ENCODE assay signal across 1 cellular context in the genomic region with DNA sequence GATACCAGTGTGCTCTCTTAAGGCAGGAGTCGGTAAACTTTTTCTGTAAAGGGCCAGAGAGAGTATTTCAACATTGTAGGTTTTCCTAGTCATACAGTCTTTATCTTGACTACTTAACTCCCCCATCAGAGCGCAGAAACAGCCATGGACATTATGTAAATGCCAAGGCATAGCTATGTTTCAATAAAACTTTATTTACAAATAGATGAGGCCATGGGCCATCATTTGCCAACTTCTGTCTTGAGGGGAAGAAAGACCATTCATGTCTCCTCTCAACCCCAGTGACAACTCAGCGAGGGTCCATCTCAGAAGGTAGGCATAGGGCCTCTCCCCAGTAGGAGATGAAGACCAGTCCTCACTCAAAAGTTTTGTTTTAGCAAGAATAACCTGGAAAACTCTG.
TF ChIP-seq lines count a peak whose summit lies in the region.

No MANE protein-coding gene starts in this region.

TF ChIP-seq in K562, 482 proteins besides CTCF, POLR2A, EP300 and RAD21 (continued from another document):
- TF ChIP-seq, protein P1, sequence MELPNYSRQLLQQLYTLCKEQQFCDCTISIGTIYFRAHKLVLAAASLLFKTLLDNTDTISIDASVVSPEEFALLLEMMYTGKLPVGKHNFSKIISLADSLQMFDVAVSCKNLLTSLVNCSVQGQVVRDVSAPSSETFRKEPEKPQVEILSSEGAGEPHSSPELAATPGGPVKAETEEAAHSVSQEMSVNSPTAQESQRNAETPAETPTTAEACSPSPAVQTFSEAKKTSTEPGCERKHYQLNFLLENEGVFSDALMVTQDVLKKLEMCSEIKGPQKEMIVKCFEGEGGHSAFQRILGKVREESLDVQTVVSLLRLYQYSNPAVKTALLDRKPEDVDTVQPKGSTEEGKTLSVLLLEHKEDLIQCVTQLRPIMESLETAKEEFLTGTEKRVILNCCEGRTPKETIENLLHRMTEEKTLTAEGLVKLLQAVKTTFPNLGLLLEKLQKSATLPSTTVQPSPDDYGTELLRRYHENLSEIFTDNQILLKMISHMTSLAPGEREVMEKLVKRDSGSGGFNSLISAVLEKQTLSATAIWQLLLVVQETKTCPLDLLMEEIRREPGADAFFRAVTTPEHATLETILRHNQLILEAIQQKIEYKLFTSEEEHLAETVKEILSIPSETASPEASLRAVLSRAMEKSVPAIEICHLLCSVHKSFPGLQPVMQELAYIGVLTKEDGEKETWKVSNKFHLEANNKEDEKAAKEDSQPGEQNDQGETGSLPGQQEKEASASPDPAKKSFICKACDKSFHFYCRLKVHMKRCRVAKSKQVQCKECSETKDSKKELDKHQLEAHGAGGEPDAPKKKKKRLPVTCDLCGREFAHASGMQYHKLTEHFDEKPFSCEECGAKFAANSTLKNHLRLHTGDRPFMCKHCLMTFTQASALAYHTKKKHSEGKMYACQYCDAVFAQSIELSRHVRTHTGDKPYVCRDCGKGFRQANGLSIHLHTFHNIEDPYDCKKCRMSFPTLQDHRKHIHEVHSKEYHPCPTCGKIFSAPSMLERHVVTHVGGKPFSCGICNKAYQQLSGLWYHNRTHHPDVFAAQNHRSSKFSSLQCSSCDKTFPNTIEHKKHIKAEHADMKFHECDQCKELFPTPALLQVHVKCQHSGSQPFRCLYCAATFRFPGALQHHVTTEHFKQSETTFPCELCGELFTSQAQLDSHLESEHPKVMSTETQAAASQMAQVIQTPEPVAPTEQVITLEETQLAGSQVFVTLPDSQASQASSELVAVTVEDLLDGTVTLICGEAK (IDR thresholded peaks at IDR 0.05): peak; percentile 80
- TF ChIP-seq, protein P1 (CRISPR knock-in tag; IDR thresholded peaks at IDR 0.05): peak; percentile 26; the same call in 1 of the 2 replicates
